ENCODE assay signal across 16 cellular contexts in the genomic region with DNA sequence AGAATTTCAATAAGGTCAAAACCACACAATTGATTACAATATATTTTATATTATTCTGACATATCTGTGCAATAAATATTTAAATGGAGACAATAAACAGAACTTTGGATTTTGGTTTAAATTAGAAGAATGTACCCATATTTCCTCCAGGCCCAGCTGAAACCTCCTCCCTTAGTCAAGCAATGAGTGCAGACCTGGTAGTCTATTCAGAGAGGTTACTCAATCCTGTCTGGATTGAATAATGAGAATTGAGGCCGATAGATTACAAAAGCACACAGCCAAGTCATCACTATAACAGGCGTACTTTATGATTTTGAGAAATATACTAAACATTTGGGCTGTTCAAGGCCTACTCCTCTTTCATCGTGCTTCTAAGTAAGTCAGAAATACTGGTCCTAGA.
DNase-seq lines count a peak whose midpoint lies in the region; ATAC-seq and TF ChIP-seq lines count a peak whose summit lies in the region.
"Had no signal": no experiment of that assay in that cellular context is flagged by ENCODE, and none has a peak within 500 bp of the region (broad histone marks: within the 10 kb centered on the region; RNA-seq: fewer than 3 reads in every experiment).

No MANE protein-coding gene starts in this region.

- ATAC-seq in activated T-cell treated with anti-CD3 and anti-CD28 coated beads, Interleukin-2, amount 50 U/mL, for 4 hours, result no peak
- ATAC-seq: HepG2 had no signal

- H3K9me3 Mint-ChIP-seq in activated T-cell treated with anti-CD3 and anti-CD28 coated beads, Interleukin-2, amount 50 U/mL, for 4 hours, result no peaks in the 10 kb centered on the region
- H3K9me3 Mint-ChIP-seq: CD4-positive, alpha-beta T cell had no signal

- H3K27me3 Mint-ChIP-seq in activated T-cell treated with anti-CD3 and anti-CD28 coated beads, Interleukin-2, amount 50 U/mL, for 4 hours (ENCODE audit: low read depth), result no peaks in the 10 kb centered on the region
- H3K27me3 Mint-ChIP-seq: CD4-positive, alpha-beta T cell; IgD-negative memory B cell had no signal

- peak; percentile 17 for DNase-seq in HCEC 1CT
- DNase-seq in epithelial cell of prostate (ENCODE audit: low read depth, low spot score), result no peak
- peak; percentile 43 for DNase-seq in fibroblast of mammary gland (ENCODE audit: low read depth)
- DNase-seq in UCSD-AML1 (lab: John Stamatoyannopoulos, UW; ENCODE audit: unreplicated experiment), result no peak
- no peak for DNase-seq in activated T-cell treated with anti-CD3 and anti-CD28 coated beads, Interleukin-2, amount 50 U/mL, for 4 hours
- no peak for DNase-seq in anterior cingulate cortex (lab: John Stamatoyannopoulos, UW)
- DNase-seq in NCI-H2081 treated with DMSO at 0.1 percent for 48 hours (lab: John Stamatoyannopoulos, UW), result no peak
- DNase-seq: ACHN; AML-193; Caco-2; CD4-positive, alpha-beta T cell; GOT3; H7 had no signal

- no peak overlapping the region for H3K4me3 Mint-ChIP-seq in activated T-cell treated with anti-CD3 and anti-CD28 coated beads, Interleukin-2, amount 50 U/mL, for 4 hours
- H3K4me3 Mint-ChIP-seq: CD4-positive, alpha-beta T cell; IgD-negative memory B cell had no signal

- H3K36me3 Mint-ChIP-seq in activated T-cell treated with anti-CD3 and anti-CD28 coated beads, Interleukin-2, amount 50 U/mL, for 4 hours (ENCODE audit: insufficient read depth), result no peaks in the 10 kb centered on the region

- H3K4me3 ChIP-seq in fibroblast of mammary gland (ENCODE audit: control insufficient read depth, low read depth, low read length), result no peak overlapping the region

- no peak for TF ChIP-seq CTCF in fibroblast of mammary gland (conservative IDR thresholded peaks at IDR 0.05; ENCODE audit: control insufficient read depth, insufficient read depth, low read depth, low read length)

- no peaks in the 10 kb centered on the region for H3K4me1 Mint-ChIP-seq in activated T-cell treated with anti-CD3 and anti-CD28 coated beads, Interleukin-2, amount 50 U/mL, for 4 hours (ENCODE audit: low read depth)
- H3K4me1 Mint-ChIP-seq: IgD-negative memory B cell had no signal

- peak overlapping the region; percentile 5 for H3K27ac ChIP-seq in epithelial cell of prostate
- H3K27ac ChIP-seq: C4-2B had no signal

Comparison
In these comparisons a context has a peak if more than half of its experiments do, and no peak if none do; other contexts are left out.
1. DNase-seq: peak in HCEC 1CT (single experiment) and fibroblast of mammary gland (single experiment); none in epithelial cell of prostate (single experiment), UCSD-AML1 (single experiment), activated T-cell treated with anti-CD3 and anti-CD28 coated beads, Interleukin-2, amount 50 U/mL, for 4 hours (single experiment), anterior cingulate cortex (0 of 58) and NCI-H2081 treated with DMSO at 0.1 percent for 48 hours (single experiment).